In genomic region chr3:127529346-127530188, GRCh38 we compare ENCODE assay signal across 25 cellular contexts.
"Had no signal": no experiment of that assay in that cellular context is flagged by ENCODE, and none has a peak within 500 bp of the region (broad histone marks: within the 10 kb centered on the region; RNA-seq: fewer than 3 reads in every experiment).

No MANE protein-coding gene starts in this region.

- DNase-seq: activated B cell treated with CpG ODN at 0.5 μM for 24 hours; activated CD4-positive, alpha-beta T cell treated with anti-CD3 and anti-CD28 coated beads, Interleukin-2, amount 10 ng/mL, durations not matched to agents 7 days and 5 days; activated CD8-positive, alpha-beta T cell treated with anti-CD3 and anti-CD28 coated beads, Interleukin-2, amount 10 ng/mL, durations not matched to agents 7 days and 5 days; activated naive CD4-positive, alpha-beta T cell treated with anti-CD3 and anti-CD28 coated beads for 36 hours; activated T-cell treated with anti-CD3 and anti-CD28 coated beads, Interleukin-2, amount 50 U/mL, for 24 hours; aorta; brain microvascular endothelial cell; central memory CD4-positive, alpha-beta T cell; erythroblast; heart right ventricle; immature natural killer cell; left ventricle myocardium superior; mesenchymal stem cell; mucosa of descending colon; naive B cell; ovary; right lobe of liver; small intestine; stimulated activated CD4-positive, alpha-beta T cell treated with anti-CD3 and anti-CD28 coated beads, Interleukin-15, amount 100 ng/mL, for 24 hours; stimulated activated CD4-positive, alpha-beta T cell treated with anti-CD3 and anti-CD28 coated beads, Interleukin-2, amount 100 ng/mL, for 48 hours; stomach; T-cell; upper lobe of right lung had no signal

- H3K9ac ChIP-seq: neural progenitor cell had no signal

- H3K27ac Mint-ChIP-seq: activated B cell treated with CpG ODN at 0.5 μM for 24 hours; activated CD4-positive, alpha-beta T cell treated with anti-CD3 and anti-CD28 coated beads, Interleukin-2, amount 10 ng/mL, durations not matched to agents 7 days and 5 days; activated CD8-positive, alpha-beta T cell treated with anti-CD3 and anti-CD28 coated beads, Interleukin-2, amount 10 ng/mL, durations not matched to agents 7 days and 5 days; activated naive CD4-positive, alpha-beta T cell treated with anti-CD3 and anti-CD28 coated beads for 36 hours; activated T-cell treated with anti-CD3 and anti-CD28 coated beads, Interleukin-2, amount 50 U/mL, for 24 hours; activated T-helper 2 cell treated with anti-CD3 and anti-CD28 coated beads, Interferon-gamma antibody, Interleukin-2, Interleukin-4, amounts not matched to agents 10 μg/mL and 5 μg/mL and 100 μg/mL, durations not matched to agents 14 hours and 24 hours and 36 hours; immature natural killer cell; naive B cell; neural progenitor cell; T-cell had no signal

- H3K4me3 ChIP-seq: heart right ventricle, mucosa of descending colon, neural progenitor cell, ovary, right lobe of liver, stomach, upper lobe of right lung had no signal

- H3K36me3 ChIP-seq: brain microvascular endothelial cell, heart right ventricle, neural progenitor cell, ovary, right lobe of liver, stomach, upper lobe of right lung had no signal

- H3K4me3 Mint-ChIP-seq: activated B cell treated with CpG ODN at 0.5 μM for 24 hours; activated CD4-positive, alpha-beta T cell treated with anti-CD3 and anti-CD28 coated beads, Interleukin-2, amount 10 ng/mL, durations not matched to agents 7 days and 5 days; activated CD8-positive, alpha-beta T cell treated with anti-CD3 and anti-CD28 coated beads, Interleukin-2, amount 10 ng/mL, durations not matched to agents 7 days and 5 days; activated naive CD4-positive, alpha-beta T cell treated with anti-CD3 and anti-CD28 coated beads for 36 hours; activated T-cell treated with anti-CD3 and anti-CD28 coated beads, Interleukin-2, amount 50 U/mL, for 24 hours; immature natural killer cell; neural progenitor cell; T-cell had no signal

- H3K4me1 ChIP-seq: heart right ventricle, right lobe of liver, stomach, upper lobe of right lung had no signal

- H3K27me3 ChIP-seq: brain microvascular endothelial cell, neural progenitor cell, ovary, right lobe of liver had no signal

- H3K27ac ChIP-seq: brain microvascular endothelial cell, heart right ventricle, neural progenitor cell, ovary, right lobe of liver, stomach, upper lobe of right lung had no signal

- H3K27me3 Mint-ChIP-seq: activated CD4-positive, alpha-beta T cell treated with anti-CD3 and anti-CD28 coated beads, Interleukin-2, amount 10 ng/mL, durations not matched to agents 7 days and 5 days had no signal

- ATAC-seq: activated CD8-positive, alpha-beta T cell treated with anti-CD3 and anti-CD28 coated beads, Interleukin-2, amount 10 ng/mL, durations not matched to agents 7 days and 5 days; heart right ventricle; left ventricle myocardium superior; mucosa of descending colon; right lobe of liver; T-cell; upper lobe of right lung had no signal

- H3K9me3 ChIP-seq: mucosa of descending colon, ovary, right lobe of liver, upper lobe of right lung had no signal

- H2AFZ ChIP-seq: neural progenitor cell had no signal

- H3K9me3 Mint-ChIP-seq: activated B cell treated with CpG ODN at 0.5 μM for 24 hours; activated CD4-positive, alpha-beta T cell treated with anti-CD3 and anti-CD28 coated beads, Interleukin-2, amount 10 ng/mL, durations not matched to agents 7 days and 5 days; activated naive CD4-positive, alpha-beta T cell treated with anti-CD3 and anti-CD28 coated beads for 36 hours; activated T-cell treated with anti-CD3 and anti-CD28 coated beads, Interleukin-2, amount 50 U/mL, for 24 hours; activated T-helper 2 cell treated with anti-CD3 and anti-CD28 coated beads, Interferon-gamma antibody, Interleukin-2, Interleukin-4, amounts not matched to agents 10 μg/mL and 5 μg/mL and 100 μg/mL, durations not matched to agents 14 hours and 24 hours and 36 hours; immature natural killer cell had no signal

- H3K36me3 Mint-ChIP-seq: immature natural killer cell, naive B cell, T-cell had no signal

- H3K4me1 Mint-ChIP-seq: activated B cell treated with CpG ODN at 0.5 μM for 24 hours; activated CD4-positive, alpha-beta T cell treated with anti-CD3 and anti-CD28 coated beads, Interleukin-2, amount 10 ng/mL, durations not matched to agents 7 days and 5 days; immature natural killer cell; T-cell had no signal

- H3K4me2 ChIP-seq: neural progenitor cell had no signal
